22 cellular contexts compared by ENCODE assay signal in the genomic region with DNA sequence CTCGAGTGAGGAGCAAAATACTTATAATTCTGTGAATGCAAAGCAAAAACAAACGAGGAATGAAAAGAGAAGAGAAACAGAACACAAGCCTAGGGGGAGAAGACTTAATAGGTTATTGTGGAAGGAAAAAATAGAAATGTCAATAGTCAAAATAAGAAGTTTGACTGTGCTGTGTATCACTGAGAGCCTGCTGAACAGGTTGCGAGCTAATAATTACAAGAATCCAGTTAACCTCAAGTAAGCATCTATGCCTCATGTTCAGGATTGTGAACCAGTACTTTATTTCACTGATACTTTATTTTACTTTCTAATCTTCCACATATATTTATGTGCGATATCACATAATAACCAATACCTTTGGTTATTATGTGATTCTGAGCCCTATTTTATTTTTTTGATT.
DNase-seq lines count a peak whose midpoint lies in the region; ATAC-seq and TF ChIP-seq lines count a peak whose summit lies in the region.
"Had no signal": no experiment of that assay in that cellular context is flagged by ENCODE, and none has a peak within 500 bp of the region (broad histone marks: within the 10 kb centered on the region; RNA-seq: fewer than 3 reads in every experiment).

No MANE protein-coding gene starts in this region.

- H3K4me3 Mint-ChIP-seq in nephron = no peak overlapping the region
- H3K4me3 Mint-ChIP-seq: CD14-positive monocyte; CD4-positive, alpha-beta T cell; CD8-positive, alpha-beta memory T cell had no signal

- H3K4me1 Mint-ChIP-seq in nephron = no peaks in the 10 kb centered on the region
- H3K4me1 Mint-ChIP-seq: CD14-positive monocyte; CD8-positive, alpha-beta memory T cell had no signal

- no peaks in the 10 kb centered on the region for H3K36me3 Mint-ChIP-seq in nephron (ENCODE audit: low read depth)
- H3K36me3 Mint-ChIP-seq: CD14-positive monocyte; CD8-positive, alpha-beta memory T cell had no signal

- peaks cover 3% of the 10 kb centered on the region for H3K9me3 Mint-ChIP-seq in nephron
- H3K9me3 Mint-ChIP-seq: CD4-positive, alpha-beta T cell; CD8-positive, alpha-beta memory T cell had no signal

- TF ChIP-seq CTCF in nephron (IDR thresholded peaks at IDR 0.05; ENCODE audit: unreplicated experiment in 3 of 3) = no peak

- peak overlapping the region in 2 of 3 experiments; percentile 10 to 56 for H3K27ac Mint-ChIP-seq in nephron
- H3K27ac Mint-ChIP-seq: CD14-positive monocyte; CD4-positive, alpha-beta T cell had no signal

- DNase-seq in HT-29 (ENCODE audit: low spot score) = peak; percentile 7
- peak; percentile 28 for DNase-seq in kidney tubule cell (ENCODE audit: low spot score)
- DNase-seq in renal cortical epithelial cell (ENCODE audit: low read depth) = peak; percentile 9
- no peak for DNase-seq in activated CD4-positive, alpha-beta T cell treated with anti-CD3 and anti-CD28 coated beads, Interleukin-2, amount 50 U/mL, for 1 hour
- DNase-seq in NCI-H69 (lab: John Stamatoyannopoulos, UW) = no peak
- no peak for DNase-seq in UCSD-AML1 (lab: John Stamatoyannopoulos, UW; ENCODE audit: unreplicated experiment)
- DNase-seq: 8988T; ACHN; AML-193; BE2C; CD4-positive, alpha-beta T cell; CD8-positive, alpha-beta memory T cell; DMS53; DMS79 treated with DMSO at 0.1 percent for 48 hours; GF-D8; GM23248; H7; HCEC 1CT had no signal

- H3K27me3 Mint-ChIP-seq in nephron (ENCODE audit: low read depth) = peaks cover 4% of the 10 kb centered on the region
- H3K27me3 Mint-ChIP-seq: CD8-positive, alpha-beta memory T cell had no signal

- ATAC-seq in GM19023 (IDR thresholded peaks at IDR 0.05; ENCODE audit: unreplicated experiment) = no peak
- ATAC-seq: A549 had no signal

Comparison
In these comparisons a context has a peak if more than half of its experiments do, and no peak if none do; other contexts are left out.
1. DNase-seq: peak in HT-29 (single experiment), kidney tubule cell (single experiment) and renal cortical epithelial cell (single experiment); none in activated CD4-positive, alpha-beta T cell treated with anti-CD3 and anti-CD28 coated beads, Interleukin-2, amount 50 U/mL, for 1 hour (single experiment), NCI-H69 (single experiment) and UCSD-AML1 (single experiment).